12 cellular contexts compared by ENCODE assay signal in genomic region chr3:138331143-138331894, GRCh38. TPM values are rescaled to one million over a fixed set of nuclear protein-coding genes. Genes with fewer than 3 reads are reported as not detected.
DNase-seq lines count a peak whose midpoint lies in the region; ATAC-seq and TF ChIP-seq lines count a peak whose summit lies in the region.
"Had no signal": no experiment of that assay in that cellular context is flagged by ENCODE, and none has a peak within 500 bp of the region (broad histone marks: within the 10 kb centered on the region; RNA-seq: fewer than 3 reads in every experiment).

No MANE protein-coding gene starts in this region.

- no peak for TF ChIP-seq POLR2A in breast epithelium (IDR thresholded peaks at IDR 0.05)

- TF ChIP-seq CTCF in MCF 10A (IDR thresholded peaks at IDR 0.05; ENCODE audit: unreplicated experiment) (peak; percentile 3), breast epithelium (IDR thresholded peaks at IDR 0.05) (no peak), fibroblast of the aortic adventitia (IDR thresholded peaks at IDR 0.05; ENCODE audit: insufficient read depth, low read length) (peak; percentile 36)

- no TSS peak for BruUV-seq in MCF 10A (replicated peaks; lab: Mats Ljungman, UMichigan)

- DNase-seq in MCF 10A (ENCODE audit: unreplicated experiment) (no peak), breast epithelium (ENCODE audit: low spot score in 2 of 2) (no peak), RKO (ENCODE audit: low spot score) (peak; percentile 59), fibroblast of the aortic adventitia (ENCODE audit: low read depth) (peak; percentile 35), NCI-H226 (no peak)
- DNase-seq in stimulated activated CD8-positive, alpha-beta memory T cell treated with anti-CD3 and anti-CD28 coated beads, Interleukin-4, amount 100 ng/mL, for 48 hours: no peak

- no peaks in the 10 kb centered on the region for H3K9me3 ChIP-seq in breast epithelium

- H3K4me3 ChIP-seq in breast epithelium (no peak overlapping the region), fibroblast of the aortic adventitia (ENCODE audit: low read depth, low read length) (no peak overlapping the region)

- H3K27ac ChIP-seq in breast epithelium: no peak overlapping the region

- no peak overlapping the region for H3K27ac Mint-ChIP-seq in MCF 10A (ENCODE audit: low read depth, unreplicated experiment)
- H3K27ac Mint-ChIP-seq: CD14-positive monocyte, progenitor cell of endocrine pancreas had no signal

- H3K36me3 ChIP-seq in breast epithelium: no peaks in the 10 kb centered on the region

- no peaks in the 10 kb centered on the region for H3K27me3 ChIP-seq in breast epithelium

- POLR2A ChIA-PET in MCF 10A (lab: Yijun Ruan, JAX): interaction anchor here (1.1 to 1.3 kb wide), 2 partner anchors 12 to 17 kb away, joined by 3 to 4 read pairs; partner anchors contain the start of gene MRAS

- H3K27me3 Mint-ChIP-seq in MCF 10A (ENCODE audit: insufficient read depth, unreplicated experiment): no peaks in the 10 kb centered on the region

- H3K9me3 Mint-ChIP-seq in MCF 10A (ENCODE audit: unreplicated experiment): no peaks in the 10 kb centered on the region
- H3K9me3 Mint-ChIP-seq: CD14-positive monocyte had no signal

- CTCF ChIA-PET in MCF 10A (lab: Yijun Ruan, JAX): interaction anchor here (0.5 to 3.0 kb wide), 32 partner anchors 9 to 970 kb away, joined by 3 to 11 read pairs (median 4); partner anchors contain the start of gene MRAS

- ATAC-seq in HG02763 (IDR thresholded peaks at IDR 0.05; ENCODE audit: unreplicated experiment): no peak
- ATAC-seq in GM21447 (IDR thresholded peaks at IDR 0.05; ENCODE audit: unreplicated experiment): no peak

- no peak overlapping the region for H3K4me3 Mint-ChIP-seq in MCF 10A (ENCODE audit: unreplicated experiment)
- H3K4me3 Mint-ChIP-seq: CD14-positive monocyte had no signal

- peaks cover 0 to 3% of the 10 kb centered on the region in 2 donors for H3K4me1 ChIP-seq in breast epithelium

- H3K4me1 Mint-ChIP-seq in MCF 10A (ENCODE audit: insufficient read depth, unreplicated experiment): no peaks in the 10 kb centered on the region

- intact Hi-C loops in MCF 10A (cut with micrococcal nuclease) (loop anchor here (5.0 kb wide), 3 partner anchors 86 to 606 kb away; partner anchors contain the start of gene CEP70), breast epithelium (cut with DNase I; ENCODE audit: low total_unique reads) (no loop called here)

- no peaks in the 10 kb centered on the region for H3K36me3 Mint-ChIP-seq in MCF 10A (ENCODE audit: insufficient read depth, unreplicated experiment)
- H3K36me3 Mint-ChIP-seq: CD14-positive monocyte had no signal

RNA-seq across cellular contexts. Expression of gene NME9, which starts 1.7 kb away (rescaled TPM):
- total RNA-seq in MCF 10A (2022) (not detected in 2 replicates), breast epithelium (1 to 10 TPM in 1 of 3 donors, under 1 TPM in 2; 0.48 to 1.3 (median 0.98) TPM), fibroblast of the aortic adventitia (ENCODE audit: low replicate concordance) (0.18 TPM in 1 of 2 replicates, not detected in the other)
- total RNA-seq: dermis microvascular lymphatic vessel endothelial cell, H4 had no signal

RNA-seq across cellular contexts. Expression of gene MRAS, which starts 17.1 kb away (rescaled TPM):
- total RNA-seq in MCF 10A (2022): 5.2 and 7.0 TPM in 2 replicates
- 100 to 1,000 TPM in 1 of 3 donors, 10 to 100 TPM in 2; 39.0 to 157 (median 74.8) TPM for total RNA-seq in breast epithelium
- total RNA-seq in fibroblast of the aortic adventitia (ENCODE audit: low replicate concordance): 31.2 and 53.3 TPM in 2 replicates

Comparison
In these comparisons a context has a peak if more than half of its experiments do, and no peak if none do; other contexts are left out.
1. CTCF ChIP-seq: peak in MCF 10A (single experiment) and fibroblast of the aortic adventitia (single experiment); none in breast epithelium (0 of 3).
2. DNase-seq: peak in RKO (single experiment) and fibroblast of the aortic adventitia (single experiment); none in MCF 10A (single experiment), breast epithelium (0 of 2), NCI-H226 (single experiment) and stimulated activated CD8-positive, alpha-beta memory T cell treated with anti-CD3 and anti-CD28 coated beads, Interleukin-4, amount 100 ng/mL, for 48 hours (single experiment).